Comparison of ENCODE assay signal across 21 cellular contexts in genomic region chr3:192700885-192701284, GRCh38. TPM values are rescaled to one million over a fixed set of nuclear protein-coding genes. Genes with fewer than 3 reads are reported as not detected.
DNase-seq lines count a peak whose midpoint lies in the region; ATAC-seq and TF ChIP-seq lines count a peak whose summit lies in the region.
"Had no signal": no experiment of that assay in that cellular context is flagged by ENCODE, and none has a peak within 500 bp of the region (broad histone marks: within the 10 kb centered on the region; RNA-seq: fewer than 3 reads in every experiment).

No MANE protein-coding gene starts in this region.

- no peaks in the 10 kb centered on the region for H3F3A ChIP-seq in GM23248 (ENCODE audit: insufficient read depth)

- H3K27me3 ChIP-seq in left ventricle myocardium inferior (ENCODE audit: low read depth): no peaks in the 10 kb centered on the region
- no peaks in the 10 kb centered on the region for H3K27me3 ChIP-seq in right cardiac atrium (ENCODE audit: control insufficient read depth, insufficient read depth)
- H3K27me3 ChIP-seq in HUES64 (ENCODE audit: insufficient read depth, low read length): no peaks in the 10 kb centered on the region
- no peaks in the 10 kb centered on the region for H3K27me3 ChIP-seq in endodermal cell (ENCODE audit: control insufficient read depth, insufficient read depth, low read length, poor library complexity, severe bottlenecking)
- no peaks in the 10 kb centered on the region for H3K27me3 ChIP-seq in GM23248 (replicated peaks; ENCODE audit: insufficient read depth)
- no peaks in the 10 kb centered on the region for H3K27me3 ChIP-seq in CD4-positive, alpha-beta memory T cell (ENCODE audit: insufficient read depth, low read length)
- H3K27me3 ChIP-seq: BLaER1 had no signal

- H3K9me3 ChIP-seq in left ventricle myocardium inferior (replicated peaks): peaks cover 7% of the 10 kb centered on the region
- H3K9me3 ChIP-seq in right cardiac atrium (ENCODE audit: control insufficient read depth, low read length): no peaks in the 10 kb centered on the region
- H3K9me3 ChIP-seq in HUES64 (ENCODE audit: insufficient read depth, low read depth, low read length): no peaks in the 10 kb centered on the region
- peaks cover 16% of the 10 kb centered on the region for H3K9me3 ChIP-seq in endodermal cell (ENCODE audit: control insufficient read depth, low read length)
- no peaks in the 10 kb centered on the region for H3K9me3 ChIP-seq in GM23248 (ENCODE audit: low read depth)
- no peaks in the 10 kb centered on the region for H3K9me3 ChIP-seq in CD4-positive, alpha-beta memory T cell (ENCODE audit: control insufficient read depth in 1 of 2, low read length in 2 of 2)

- peak overlapping the region; percentile 88 for H3K27ac Mint-ChIP-seq in endodermal cell
- H3K27ac Mint-ChIP-seq in CD4-positive, alpha-beta memory T cell: no peak overlapping the region
- H3K27ac Mint-ChIP-seq: B cell; CD4-positive, alpha-beta T cell had no signal

- no peaks in the 10 kb centered on the region for H4K20me1 ChIP-seq in GM23248 (ENCODE audit: insufficient read depth)
- H4K20me1 ChIP-seq: BLaER1 had no signal

- H3K9me2 ChIP-seq in GM23248 (ENCODE audit: insufficient read depth): no peaks in the 10 kb centered on the region

- H3K79me2 ChIP-seq in GM23248 (ENCODE audit: insufficient read depth): no peaks in the 10 kb centered on the region

- in situ Hi-C loops in GM23248 (cut with MboI): no loop called here

- H3K4me1 Mint-ChIP-seq in endodermal cell: peaks cover 39% of the 10 kb centered on the region
- no peaks in the 10 kb centered on the region for H3K4me1 Mint-ChIP-seq in activated T-cell treated with anti-CD3 and anti-CD28 coated beads, Interleukin-2, amount 50 U/mL, for 4 hours (ENCODE audit: low read depth)
- no peaks in the 10 kb centered on the region for H3K4me1 Mint-ChIP-seq in CD4-positive, alpha-beta memory T cell
- H3K4me1 Mint-ChIP-seq: B cell had no signal

- H3K4me3 Mint-ChIP-seq in endodermal cell: no peak overlapping the region
- no peak overlapping the region for H3K4me3 Mint-ChIP-seq in activated T-cell treated with anti-CD3 and anti-CD28 coated beads, Interleukin-2, amount 50 U/mL, for 4 hours
- no peak overlapping the region for H3K4me3 Mint-ChIP-seq in CD4-positive, alpha-beta memory T cell
- H3K4me3 Mint-ChIP-seq: B cell; CD4-positive, alpha-beta T cell had no signal

- no peaks in the 10 kb centered on the region for H3K27me3 Mint-ChIP-seq in endodermal cell (ENCODE audit: insufficient read depth)
- H3K27me3 Mint-ChIP-seq in activated T-cell treated with anti-CD3 and anti-CD28 coated beads, Interleukin-2, amount 50 U/mL, for 4 hours (ENCODE audit: low read depth): no peaks in the 10 kb centered on the region
- peaks cover 0 to 2% of the 10 kb centered on the region in 2 donors for H3K27me3 Mint-ChIP-seq in CD4-positive, alpha-beta memory T cell
- H3K27me3 Mint-ChIP-seq: B cell had no signal

- H3K36me3 Mint-ChIP-seq in endodermal cell (ENCODE audit: low read depth): no peaks in the 10 kb centered on the region
- H3K36me3 Mint-ChIP-seq in activated T-cell treated with anti-CD3 and anti-CD28 coated beads, Interleukin-2, amount 50 U/mL, for 4 hours (ENCODE audit: insufficient read depth): no peaks in the 10 kb centered on the region
- H3K36me3 Mint-ChIP-seq in CD4-positive, alpha-beta memory T cell: no peaks in the 10 kb centered on the region

- no peak overlapping the region for H2AFZ ChIP-seq in GM23248

- TF ChIP-seq CTCF in left ventricle myocardium inferior (IDR thresholded peaks at IDR 0.05; ENCODE audit: borderline replicate concordance) (no peak), endodermal cell (conservative IDR thresholded peaks at IDR 0.05) (no peak)

- POLR2A ChIA-PET in CD4-positive, alpha-beta memory T cell (lab: Charles Lee; ENCODE audit: partially characterized antibody): no interaction called here

- ATAC-seq in right cardiac atrium: no peak
- no peak for ATAC-seq in activated T-cell treated with anti-CD3 and anti-CD28 coated beads, Interleukin-2, amount 50 U/mL, for 4 hours

- intact Hi-C loops in left ventricle myocardium inferior (cut with micrococcal nuclease) (no loop called here), right cardiac atrium (cut with DNase I) (no loop called here)
- intact Hi-C loops in CD4-positive, alpha-beta memory T cell (cut with micrococcal nuclease): no loop called here

- H3K4me2 ChIP-seq in GM23248 (ENCODE audit: unreplicated experiment): no peak overlapping the region
- H3K4me2 ChIP-seq: BLaER1 had no signal

- H3K9me3 Mint-ChIP-seq in endodermal cell: peaks cover 7% of the 10 kb centered on the region
- H3K9me3 Mint-ChIP-seq in activated T-cell treated with anti-CD3 and anti-CD28 coated beads, Interleukin-2, amount 50 U/mL, for 4 hours: no peaks in the 10 kb centered on the region
- no peaks in the 10 kb centered on the region for H3K9me3 Mint-ChIP-seq in CD4-positive, alpha-beta memory T cell
- H3K9me3 Mint-ChIP-seq: CD4-positive, alpha-beta T cell had no signal

- no peak for DNase-seq in left ventricle myocardium inferior
- DNase-seq in right cardiac atrium: no peak
- DNase-seq in endodermal cell: peak; percentile 59
- DNase-seq in GM23248: no peak
- no peak for DNase-seq in activated T-cell treated with anti-CD3 and anti-CD28 coated beads, Interleukin-2, amount 50 U/mL, for 4 hours
- DNase-seq in CD4-positive, alpha-beta memory T cell: no peak
- DNase-seq in NCI-H2107 (lab: John Stamatoyannopoulos, UW): no peak
- DNase-seq: Calu3; CD4-positive, alpha-beta T cell; COR-L47; DMS53; DMS79 treated with DMSO at 0.1 percent for 48 hours; GOT3; H7; HCEC 1CT had no signal

- no peak overlapping the region for H3K4me3 ChIP-seq in left ventricle myocardium inferior
- no peak overlapping the region for H3K4me3 ChIP-seq in right cardiac atrium (ENCODE audit: low read length)
- H3K4me3 ChIP-seq in HUES64 (ENCODE audit: low read length): no peak overlapping the region
- H3K4me3 ChIP-seq in endodermal cell (ENCODE audit: low read length): peak overlapping the region; percentile 13
- H3K4me3 ChIP-seq in GM23248: no peak overlapping the region
- no peak overlapping the region for H3K4me3 ChIP-seq in CD4-positive, alpha-beta memory T cell (ENCODE audit: low read length in 2 of 2)
- H3K4me3 ChIP-seq: BLaER1 had no signal

- no peaks in the 10 kb centered on the region for H3K36me3 ChIP-seq in left ventricle myocardium inferior
- H3K36me3 ChIP-seq in HUES64 (ENCODE audit: insufficient read depth, low read length): no peaks in the 10 kb centered on the region
- H3K36me3 ChIP-seq in endodermal cell (ENCODE audit: control insufficient read depth, insufficient read depth, low read length): no peaks in the 10 kb centered on the region
- no peaks in the 10 kb centered on the region for H3K36me3 ChIP-seq in GM23248 (ENCODE audit: low read depth)
- no peaks in the 10 kb centered on the region for H3K36me3 ChIP-seq in CD4-positive, alpha-beta memory T cell (ENCODE audit: insufficient read depth, low read length)
- H3K36me3 ChIP-seq: BLaER1 had no signal

- H3K4me1 ChIP-seq in left ventricle myocardium inferior: peaks cover 55% of the 10 kb centered on the region
- no peaks in the 10 kb centered on the region for H3K4me1 ChIP-seq in right cardiac atrium (ENCODE audit: control insufficient read depth, insufficient read depth, low read length)
- peaks cover 18% of the 10 kb centered on the region for H3K4me1 ChIP-seq in HUES64 (ENCODE audit: insufficient read depth, low read length)
- peaks cover 12% of the 10 kb centered on the region for H3K4me1 ChIP-seq in endodermal cell (ENCODE audit: control insufficient read depth, insufficient read depth, low read length)
- H3K4me1 ChIP-seq in GM23248 (ENCODE audit: insufficient read depth): no peaks in the 10 kb centered on the region
- H3K4me1 ChIP-seq in CD4-positive, alpha-beta memory T cell (ENCODE audit: insufficient read depth, low read length): no peaks in the 10 kb centered on the region

- H3K9ac ChIP-seq in HUES64 (ENCODE audit: low read depth, low read length) (no peak overlapping the region), endodermal cell (ENCODE audit: extremely low read depth, low read length, poor library complexity, severe bottlenecking) (peak overlapping the region; percentile 48), GM23248 (no peak overlapping the region)
- H3K9ac ChIP-seq: BLaER1 had no signal

- peak overlapping the region; percentile 21 for H3K27ac ChIP-seq in left ventricle myocardium inferior (replicated peaks)
- H3K27ac ChIP-seq in right cardiac atrium (ENCODE audit: low read length): no peak overlapping the region
- H3K27ac ChIP-seq in HUES64 (ENCODE audit: low read depth, low read length): peak overlapping the region; percentile 7
- no peak overlapping the region for H3K27ac ChIP-seq in endodermal cell (ENCODE audit: low read depth, low read length)
- no peak overlapping the region for H3K27ac ChIP-seq in GM23248
- H3K27ac ChIP-seq in CD4-positive, alpha-beta memory T cell (ENCODE audit: low read depth, low read length): no peak overlapping the region
- H3K27ac ChIP-seq: 22Rv1, BLaER1, C4-2B had no signal

- CTCF ChIA-PET in CD4-positive, alpha-beta memory T cell (lab: Charles Lee; ENCODE audit: partially characterized antibody): no interaction called here

RNA-seq across cellular contexts. Expression of gene FGF12, which starts 26.5 kb away (rescaled TPM):
- 325 TPM for total RNA-seq in left ventricle myocardium inferior
- 100 to 1,000 TPM; 315 to 354 (median 333) TPM for total RNA-seq in right cardiac atrium
- polyA plus RNA-seq in right cardiac atrium: 230 TPM
- polyA plus RNA-seq in HUES64 (2013, experiment 1 of 2): 8.6 TPM
- 11.2 TPM for polyA plus RNA-seq in HUES64 (2013, experiment 2 of 2)
- total RNA-seq in endodermal cell: 10 to 100 TPM; 22.9 to 25.2 TPM
- polyA plus RNA-seq in endodermal cell (2013, experiment 1 of 2): 9.4 TPM
- polyA plus RNA-seq in endodermal cell (2013, experiment 2 of 2): 11.3 TPM
- total RNA-seq in GM23248 (2014; rRNA removed; shearing (Covaris generic)): not detected in 2 replicates
- polyA plus RNA-seq in GM23248 (2016; fragmentation: Nextera tagmentation; extraction: Ambion mirVana): not detected in 2 replicates
- total RNA-seq in activated T-cell treated with anti-CD3 and anti-CD28 coated beads, Interleukin-2, amount 50 U/mL, for 4 hours: under 1 TPM in 1 of 3 donors, not detected in 2; 0.18 TPM
- total RNA-seq in CD4-positive, alpha-beta memory T cell: not detected
- not detected for polyA plus RNA-seq in CD4-positive, alpha-beta memory T cell
- total RNA-seq: B cell; CD4-positive, alpha-beta T cell had no signal
- polyA plus RNA-seq: AG04450 had no signal

Comparison
In these comparisons a context has a peak if more than half of its experiments do, and no peak if none do; other contexts are left out.
1. H3K27ac ChIP-seq: peak in left ventricle myocardium inferior (single experiment) and HUES64 (single experiment); none in right cardiac atrium (single experiment), endodermal cell (single experiment), GM23248 (single experiment) and CD4-positive, alpha-beta memory T cell (single experiment).
2. RNA of gene FGF12, which starts 26.5 kb away (total RNA-seq): 315 to 354 TPM in right cardiac atrium, 325 TPM in left ventricle myocardium inferior (single experiment) and 22.9 to 25.2 TPM in endodermal cell; 0.18 TPM in activated T-cell treated with anti-CD3 and anti-CD28 coated beads, Interleukin-2, amount 50 U/mL, for 4 hours, not detected in GM23248 and not detected in CD4-positive, alpha-beta memory T cell; every median in the first group is over 10 times any median in the second.